8 cellular contexts compared by ENCODE assay signal in genomic region chr7:42972703-42973500, GRCh38. TPM values are rescaled to one million over a fixed set of nuclear protein-coding genes. Genes with fewer than 3 reads are reported as not detected.
DNase-seq lines count a peak whose midpoint lies in the region; ATAC-seq and TF ChIP-seq lines count a peak whose summit lies in the region.

No MANE protein-coding gene starts in this region.

- ATAC-seq in mucosa of descending colon (peak; percentile 65), GM21360 (IDR thresholded peaks at IDR 0.05; ENCODE audit: unreplicated experiment) (no peak)

- TF ChIP-seq CTCF in epithelial cell of esophagus (IDR thresholded peaks at IDR 0.05; ENCODE audit: insufficient read depth, low read depth, low read length, missing control alignments) (no peak), mucosa of descending colon (IDR thresholded peaks at IDR 0.05) (no peak)

- peak; percentile 4 for DNase-seq in DMS53 (lab: John Stamatoyannopoulos, UW)
- DNase-seq in DMS53 treated with DMSO at 0.1 percent for 48 hours (lab: John Stamatoyannopoulos, UW; ENCODE audit: unreplicated experiment), result no peak
- peak; percentile 39 for DNase-seq in epithelial cell of esophagus (ENCODE audit: low read depth)
- DNase-seq in mucosa of descending colon, result peak in 1 of 3 donors; percentile 23
- DNase-seq in effector CD4-positive, alpha-beta T cell, result no peak
- no peak for DNase-seq in T-helper 1 cell
- DNase-seq in NCI-H345 (lab: John Stamatoyannopoulos, UW), result no peak

- no peaks in the 10 kb centered on the region for H3K9me3 ChIP-seq in mucosa of descending colon

- intact Hi-C loops in mucosa of descending colon (cut with DNase I, micrococcal nuclease), result no loop called here

- H3K36me3 ChIP-seq in mucosa of descending colon (ENCODE audit: low read depth), result no peaks in the 10 kb centered on the region

- no peak overlapping the region for H3K4me3 ChIP-seq in epithelial cell of esophagus (ENCODE audit: low read length)
- H3K4me3 ChIP-seq in mucosa of descending colon, result no peak overlapping the region

- no peaks in the 10 kb centered on the region for H3K4me1 ChIP-seq in mucosa of descending colon (ENCODE audit: low read depth)

RNA-seq across cellular contexts. Expression of gene MRPL32, which starts 40.7 kb away (rescaled TPM):
- 10 to 100 TPM; 32.2 to 44.4 (median 44.1) TPM for total RNA-seq in mucosa of descending colon

RNA-seq across cellular contexts. Expression of gene PSMA2, which starts 40.9 kb away (rescaled TPM):
- total RNA-seq in mucosa of descending colon, result 10 to 100 TPM; 39.1 to 73.1 (median 61.0) TPM

Comparison
In these comparisons a context has a peak if more than half of its experiments do, and no peak if none do; other contexts are left out.
1. DNase-seq: peak in DMS53 (single experiment) and epithelial cell of esophagus (single experiment); none in DMS53 treated with DMSO at 0.1 percent for 48 hours (single experiment), effector CD4-positive, alpha-beta T cell (single experiment), T-helper 1 cell (0 of 5) and NCI-H345 (single experiment).